22 cellular contexts compared by ENCODE assay signal in genomic region chr15:69797615-69798014, GRCh38.
"Had no signal": no experiment of that assay in that cellular context is flagged by ENCODE, and none has a peak within 500 bp of the region (broad histone marks: within the 10 kb centered on the region; RNA-seq: fewer than 3 reads in every experiment).

No MANE protein-coding gene starts in this region.

- H3K27ac Mint-ChIP-seq: dendritic cell treated with granulocyte-macrophage colony-stimulating factor and Interleukin-4, amounts not matched to agents 40 ng/mL and 50 ng/mL, for 4 days; mesothelial cell of epicardium; natural killer cell treated with Interleukin-12 subunit alpha and Interleukin-12 subunit beta and Interleukin-15 and Interleukin-18, amount 100 ng/mL, for 72 hours had no signal

- H3K36me3 Mint-ChIP-seq: mesothelial cell of epicardium; naive B cell; natural killer cell treated with Interleukin-12 subunit alpha and Interleukin-12 subunit beta and Interleukin-15 and Interleukin-18, amount 100 ng/mL, for 72 hours had no signal

- H3K9me3 Mint-ChIP-seq: dendritic cell treated with granulocyte-macrophage colony-stimulating factor and Interleukin-4, amounts not matched to agents 40 ng/mL and 50 ng/mL, for 4 days; mesothelial cell of epicardium; naive B cell; natural killer cell treated with Interleukin-12 subunit alpha and Interleukin-12 subunit beta and Interleukin-15 and Interleukin-18, amount 100 ng/mL, for 72 hours; neural crest cell had no signal

- FAIRE-seq: colon, islet of Langerhans had no signal

- H3K4me3 Mint-ChIP-seq: dendritic cell treated with granulocyte-macrophage colony-stimulating factor and Interleukin-4, amounts not matched to agents 40 ng/mL and 50 ng/mL, for 4 days; mesothelial cell of epicardium; naive B cell; natural killer cell treated with Interleukin-12 subunit alpha and Interleukin-12 subunit beta and Interleukin-15 and Interleukin-18, amount 100 ng/mL, for 72 hours; neural crest cell had no signal

- DNase-seq: effector CD8-positive, alpha-beta T cell; erythroblast; esophagus squamous epithelium; foreskin melanocyte; glutamatergic neuron; heart right ventricle; hippocampal formation; left cardiac atrium; left lung; mesenchymal stem cell; mucosa of descending colon; naive B cell; sigmoid colon; stimulated activated CD4-positive, alpha-beta T cell treated with anti-CD3 and anti-CD28 coated beads, Interleukin-4, amount 100 ng/mL, for 4 hours; stimulated activated naive CD4-positive, alpha-beta T cell; transverse colon had no signal

- ATAC-seq: left cardiac atrium; left lung; mucosa of descending colon; natural killer cell treated with Interleukin-12 subunit alpha and Interleukin-12 subunit beta and Interleukin-15 and Interleukin-18, amount 100 ng/mL, for 72 hours had no signal
